ENCODE assay signal across 17 cellular contexts in genomic region chr4:99202536-99202935, GRCh38. TPM values are rescaled to one million over a fixed set of nuclear protein-coding genes. Genes with fewer than 3 reads are reported as not detected.
DNase-seq lines count a peak whose midpoint lies in the region; ATAC-seq and TF ChIP-seq lines count a peak whose summit lies in the region.
"Had no signal": no experiment of that assay in that cellular context is flagged by ENCODE, and none has a peak within 500 bp of the region (broad histone marks: within the 10 kb centered on the region; RNA-seq: fewer than 3 reads in every experiment).

No MANE protein-coding gene starts in this region.

- no peak overlapping the region for H3K4me3 Mint-ChIP-seq in glutamatergic neuron (ENCODE audit: unreplicated experiment)
- H3K4me3 Mint-ChIP-seq: activated naive CD4-positive, alpha-beta T cell treated with anti-CD3 and anti-CD28 coated beads, Interleukin-2, amount 10 ng/mL, durations not matched to agents 7 days and 5 days; CD8-positive, alpha-beta memory T cell; GM23338 had no signal

- no peaks in the 10 kb centered on the region for H3K9me2 ChIP-seq in PC-3 (replicated peaks; ENCODE audit: low read length)

- H3K36me3 Mint-ChIP-seq in glutamatergic neuron (ENCODE audit: unreplicated experiment), result no peaks in the 10 kb centered on the region
- H3K36me3 Mint-ChIP-seq: activated naive CD4-positive, alpha-beta T cell treated with anti-CD3 and anti-CD28 coated beads, Interleukin-2, amount 10 ng/mL, durations not matched to agents 7 days and 5 days had no signal

- H3K4me3 ChIP-seq in right cardiac atrium (ENCODE audit: low read length), result no peak overlapping the region
- no peak overlapping the region for H3K4me3 ChIP-seq in sigmoid colon
- no peak overlapping the region for H3K4me3 ChIP-seq in PC-3 (ENCODE audit: low read length)
- H3K4me3 ChIP-seq: GM23338, SK-N-MC had no signal

- H4K20me1 ChIP-seq in PC-3 (ENCODE audit: low read length), result no peaks in the 10 kb centered on the region

- H3K27me3 ChIP-seq in right cardiac atrium (ENCODE audit: control insufficient read depth, insufficient read depth), result no peaks in the 10 kb centered on the region
- no peaks in the 10 kb centered on the region for H3K27me3 ChIP-seq in sigmoid colon
- H3K27me3 ChIP-seq in PC-3 (ENCODE audit: low read length), result no peaks in the 10 kb centered on the region

- H3K4me1 Mint-ChIP-seq in glutamatergic neuron (ENCODE audit: low read depth, unreplicated experiment), result peaks cover 10% of the 10 kb centered on the region
- H3K4me1 Mint-ChIP-seq: activated naive CD4-positive, alpha-beta T cell treated with anti-CD3 and anti-CD28 coated beads, Interleukin-2, amount 10 ng/mL, durations not matched to agents 7 days and 5 days; CD8-positive, alpha-beta memory T cell had no signal

- H3K9ac ChIP-seq in PC-3 (ENCODE audit: low read length), result no peak overlapping the region

- peaks cover 2% of the 10 kb centered on the region for H3K27me3 Mint-ChIP-seq in glutamatergic neuron (ENCODE audit: unreplicated experiment)

- peaks cover 2% of the 10 kb centered on the region for H3K9me3 Mint-ChIP-seq in glutamatergic neuron (ENCODE audit: unreplicated experiment)
- H3K9me3 Mint-ChIP-seq: activated naive CD4-positive, alpha-beta T cell treated with anti-CD3 and anti-CD28 coated beads, Interleukin-2, amount 10 ng/mL, durations not matched to agents 7 days and 5 days; CD8-positive, alpha-beta memory T cell had no signal

- no peak overlapping the region for H3K4me2 ChIP-seq in PC-3 (ENCODE audit: low read length)
- H3K4me2 ChIP-seq: GM23338 had no signal

- no peak overlapping the region for H3K27ac Mint-ChIP-seq in glutamatergic neuron (ENCODE audit: unreplicated experiment)
- H3K27ac Mint-ChIP-seq: activated naive CD4-positive, alpha-beta T cell treated with anti-CD3 and anti-CD28 coated beads, Interleukin-2, amount 10 ng/mL, durations not matched to agents 7 days and 5 days; CD8-positive, alpha-beta memory T cell; GM23338 had no signal

- H3K4me1 ChIP-seq in right cardiac atrium (ENCODE audit: control insufficient read depth, insufficient read depth, low read length) (no peaks in the 10 kb centered on the region), sigmoid colon (peaks cover 0 to 9% (median 2%) of the 10 kb centered on the region in 4 donors), PC-3 (ENCODE audit: insufficient read depth, low read length) (no peaks in the 10 kb centered on the region)

- no peaks in the 10 kb centered on the region for H3F3A ChIP-seq in PC-3 (ENCODE audit: low read length, unreplicated experiment)

- intact Hi-C loops in Right ventricle myocardium inferior (cut with DNase I), result loop anchor here (2.0 to 5.0 kb wide), 2 partner anchors 120 to 202 kb away; partner anchors contain the start of gene ADH1B
- intact Hi-C loops in cardiac septum (cut with DNase I), result loop anchor here (2.0 to 10.0 kb wide), 3 partner anchors 122 to 202 kb away; partner anchors contain the start of gene ADH1B
- intact Hi-C loops in right cardiac atrium (cut with DNase I), result loop anchor here in 3 of 4 donors (10.0 kb wide), 1 partner anchor 202 kb away; no protein-coding TSS in a partner anchor
- intact Hi-C loops in sigmoid colon (cut with DNase I), result loop anchor here (2.0 kb wide), 1 partner anchor 202 kb away; no protein-coding TSS in a partner anchor
- intact Hi-C loops in PC-3 (cut with micrococcal nuclease), result no loop called here

- H3K27ac ChIP-seq in right cardiac atrium (ENCODE audit: low read length) (peak overlapping the region; percentile 80), sigmoid colon (peak overlapping the region; percentile 44 to 55 (median 48)), PC-3 (ENCODE audit: low read length) (no peak overlapping the region)
- H3K27ac ChIP-seq: SK-N-MC had no signal

- no peaks in the 10 kb centered on the region for H3K79me2 ChIP-seq in PC-3 (ENCODE audit: low read length)

- peak in 1 of 4 donors; percentile 18 for TF ChIP-seq EP300 in sigmoid colon (IDR thresholded peaks at IDR 0.05)

- DNase-seq in Right ventricle myocardium inferior (ENCODE audit: missing footprints) (no peak), cardiac septum (ENCODE audit: low spot score) (no peak), right cardiac atrium (peak in 1 of 3 donors; percentile 16), sigmoid colon (peak; percentile 70), glutamatergic neuron (no peak), PC-3 (no peak), epidermal melanocyte (ENCODE audit: insufficient read length, low spot score) (no peak), NCI-H774 (lab: John Stamatoyannopoulos, UW) (no peak)
- DNase-seq: activated naive CD4-positive, alpha-beta T cell treated with anti-CD3 and anti-CD28 coated beads, Interleukin-2, amount 10 ng/mL, durations not matched to agents 7 days and 5 days; CD8-positive, alpha-beta memory T cell; NCI-H1048; NCI-H345 had no signal

- H3K9me3 ChIP-seq in right cardiac atrium (ENCODE audit: control insufficient read depth, low read length) (no peaks in the 10 kb centered on the region), sigmoid colon (no peaks in the 10 kb centered on the region), PC-3 (ENCODE audit: low read length) (no peaks in the 10 kb centered on the region)

- no peak overlapping the region for H2AFZ ChIP-seq in PC-3 (ENCODE audit: low read length)
- H2AFZ ChIP-seq: GM23338 had no signal

- WGBS in right cardiac atrium, result 44% methylated on average over 5 of the region's 5 CpGs
- 62 to 64% methylated on average over 5 of the region's 5 CpGs for WGBS in sigmoid colon, 2 donors

- H3K36me3 ChIP-seq in sigmoid colon (no peaks in the 10 kb centered on the region), PC-3 (ENCODE audit: low read depth, low read length) (no peaks in the 10 kb centered on the region)

- POLR2A ChIA-PET in PC-3 (lab: Charles Lee; ENCODE audit: unreplicated experiment), result no interaction called here

- no peak for TF ChIP-seq POLR2A in sigmoid colon (IDR thresholded peaks at IDR 0.05)

- ATAC-seq in Right ventricle myocardium inferior, result peak; percentile 85
- peak; percentile 86 to 87 for ATAC-seq in right cardiac atrium
- ATAC-seq in PC-3, result no peak
- ATAC-seq: GM23338 had no signal

- BruUV-seq in PC-3 (replicated peaks; lab: Mats Ljungman, UMichigan), result no TSS peak

- CTCF ChIA-PET in PC-3 (lab: Charles Lee), result no interaction called here

- TF ChIP-seq CTCF in sigmoid colon (IDR thresholded peaks at IDR 0.05) (no peak), glutamatergic neuron (IDR thresholded peaks at IDR 0.05; ENCODE audit: partially characterized antibody, unreplicated experiment) (no peak), PC-3 (conservative IDR thresholded peaks at IDR 0.05; ENCODE audit: low read depth, low read length) (no peak)

RNA-seq across cellular contexts. Expression of gene ADH6, which starts 16.5 kb away (rescaled TPM):
- total RNA-seq in Right ventricle myocardium inferior, result not detected
- total RNA-seq in cardiac septum, result not detected
- not detected for total RNA-seq in right cardiac atrium
- not detected for polyA plus RNA-seq in right cardiac atrium
- not detected for total RNA-seq in sigmoid colon
- polyA plus RNA-seq in sigmoid colon, result 10 to 100 TPM in 1 of 3 donors, 1 to 10 TPM in 2; 5.0 to 12.5 (median 8.4) TPM
- total RNA-seq in glutamatergic neuron (ENCODE audit: unreplicated experiment), result not detected
- not detected in 2 replicates for total RNA-seq in PC-3 (2014; rRNA removed)
- total RNA-seq: A172; CD8-positive, alpha-beta memory T cell; endothelial cell of umbilical vein; GM23338; posterior vena cava had no signal
- polyA plus RNA-seq: CD8-positive, alpha-beta memory T cell; endothelial cell of umbilical vein had no signal

RNA-seq across cellular contexts. Expression of gene ADH4, which starts 58.4 kb away (rescaled TPM):
- total RNA-seq in Right ventricle myocardium inferior (not detected), cardiac septum (not detected), right cardiac atrium (under 1 TPM in 1 of 4 donors, not detected in 3; 0.42 TPM), sigmoid colon (1 to 10 TPM in 1 of 4 donors, under 1 TPM in 1, not detected in 2; 0.71 to 1.3 TPM), glutamatergic neuron (ENCODE audit: unreplicated experiment) (not detected), PC-3 (2014; rRNA removed) (not detected in 2 replicates)
- polyA plus RNA-seq in right cardiac atrium (0.48 TPM), sigmoid colon (1 to 10 TPM in 1 of 3 donors, under 1 TPM in 1, not detected in 1; 0.79 to 1.4 TPM)
- total RNA-seq: A172; CD8-positive, alpha-beta memory T cell; endothelial cell of umbilical vein; GM23338 had no signal
- polyA plus RNA-seq: CD8-positive, alpha-beta memory T cell; endothelial cell of umbilical vein; GM23338 had no signal
